Comparison of ENCODE assay signal across 20 cellular contexts in the genomic region with DNA sequence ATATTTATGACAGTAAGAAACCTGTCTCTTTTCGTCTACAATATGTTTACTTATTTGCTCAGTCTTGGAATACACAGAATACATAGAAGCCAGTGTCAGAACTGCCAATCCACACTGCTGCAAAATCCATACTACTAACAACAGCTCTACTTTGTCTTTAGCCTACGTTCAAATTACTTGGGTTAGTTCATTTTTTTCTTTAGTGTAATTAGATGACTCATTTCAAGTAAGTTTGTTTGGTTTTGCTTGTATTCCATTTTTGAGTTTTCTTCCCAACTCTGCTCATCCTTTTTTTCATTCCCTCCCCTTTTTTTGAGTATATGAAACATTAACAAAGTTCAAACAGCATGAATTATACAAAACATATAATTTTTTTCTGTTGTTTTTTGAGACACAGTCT. TPM values are rescaled to one million over a fixed set of nuclear protein-coding genes. Genes with fewer than 3 reads are reported as not detected.
DNase-seq lines count a peak whose midpoint lies in the region; ATAC-seq, FAIRE-seq and TF ChIP-seq lines count a peak whose summit lies in the region.
"Had no signal": no experiment of that assay in that cellular context is flagged by ENCODE, and none has a peak within 500 bp of the region (broad histone marks: within the 10 kb centered on the region; RNA-seq: fewer than 3 reads in every experiment).

No MANE protein-coding gene starts in this region.

- no peak for TF ChIP-seq CTCF in C4-2B (conservative IDR thresholded peaks at IDR 0.05)
- TF ChIP-seq CTCF in VCaP (conservative IDR thresholded peaks at IDR 0.05) = no peak
- TF ChIP-seq CTCF in D721Med (IDR thresholded peaks at IDR 0.05; ENCODE audit: insufficient read depth, missing control alignments) = no peak

- FAIRE-seq in D721Med (lab: Jason Lieb, UNC) = no peak
- FAIRE-seq: A204.1 had no signal

- POLR2A ChIA-PET in HEK293T (lab: Yijun Ruan, JAX) = no interaction called here

- H3K27ac ChIP-seq in C4-2B = peak overlapping the region; percentile 95
- H3K27ac ChIP-seq in VCaP = peak overlapping the region; percentile 32; the same call in 1 of the 2 replicates
- H3K27ac ChIP-seq: BLaER1, PC-9, SJCRH30 had no signal

- no peak for ATAC-seq in HG03175 (IDR thresholded peaks at IDR 0.05; ENCODE audit: unreplicated experiment)

- DNase-seq in HEK293T (ENCODE audit: extremely low spot score) = no peak
- DNase-seq in fibroblast of peridontal ligament (ENCODE audit: extremely low read depth) = peak; percentile 58
- DNase-seq in NCI-H510A (lab: John Stamatoyannopoulos, UW) = no peak
- no peak for DNase-seq in posterior vena cava (ENCODE audit: low spot score)
- DNase-seq in D721Med (ENCODE audit: insufficient read length, low spot score) = no peak
- DNase-seq: CD8-positive, alpha-beta memory T cell; DMS79 treated with DMSO at 0.1 percent for 48 hours; GDM1; H9; NCI-H1417 treated with DMSO at 0.1 percent for 48 hours; NCI-H187 treated with DMSO at 0.1 percent for 48 hours; NCI-H226; NCI-H524 treated with DMSO at 0.1 percent for 48 hours; PC-9; SJCRH30 had no signal

- CTCF ChIA-PET in HEK293T (lab: Yijun Ruan, JAX) = no interaction called here

- intact Hi-C loops in posterior vena cava (cut with DNase I) = no loop called here

TF ChIP-seq in HEK293T, 16 proteins besides CTCF, POLR2A, EP300 and RAD21:
- no peak for TF ChIP-seq FOXA1 (IDR thresholded peaks at IDR 0.05)
- TF ChIP-seq PKNOX1 (IDR thresholded peaks at IDR 0.05) = peak; percentile 37
- TF ChIP-seq NFRKB (IDR thresholded peaks at IDR 0.05) = no peak

RNA-seq across cellular contexts. Expression of gene CMC2, which starts 16.9 kb away (rescaled TPM):
- 10 to 100 TPM; 34.8 to 46.1 TPM for total RNA-seq in posterior vena cava

RNA-seq across cellular contexts. Expression of gene CENPN, which starts 17.2 kb away (rescaled TPM):
- total RNA-seq in posterior vena cava = 1 to 10 TPM; 4.2 to 6.4 TPM

RNA-seq across cellular contexts. Expression of gene ATMIN, which starts 45.8 kb away (rescaled TPM):
- total RNA-seq in posterior vena cava = 10 to 100 TPM; 24.8 to 27.3 TPM
